In the genomic region with DNA sequence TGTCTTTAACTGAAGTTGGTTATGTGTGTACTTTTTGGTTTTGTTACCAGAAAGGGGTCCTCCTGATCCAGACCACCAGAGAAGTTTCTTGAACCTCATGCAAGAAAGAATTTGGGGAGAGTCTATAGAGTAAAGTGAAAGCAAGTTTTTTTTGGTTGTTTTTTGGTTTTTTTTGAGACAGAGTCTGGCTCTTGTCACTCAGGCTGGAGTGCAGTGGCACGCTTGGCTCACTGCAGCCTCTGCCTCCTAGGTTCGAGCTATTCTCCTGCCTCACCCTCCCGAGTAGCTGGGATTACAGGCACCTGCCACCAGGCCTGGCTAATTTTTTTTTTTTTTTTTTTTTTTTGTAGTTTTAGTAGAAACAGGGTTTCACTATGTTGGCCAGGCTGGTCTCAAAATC, we compare ENCODE assay signal across 8 cellular contexts. TPM values are rescaled to one million over a fixed set of nuclear protein-coding genes. Genes with fewer than 3 reads are reported as not detected.
A peak's percentile ranks its signal among the peaks of the same experiment; 100 is the strongest.
DNase-seq lines count a peak whose midpoint lies in the region; ATAC-seq and TF ChIP-seq lines count a peak whose summit lies in the region.
"Not testable (repeated sequence)": the region's sequence is repeated elsewhere in the genome, so short reads cannot be mapped to it uniquely, and the experiment has no call there.

No MANE protein-coding gene starts in this region.

- peaks cover 16% of the 10 kb centered on the region for H3K9me3 Mint-ChIP-seq in glutamatergic neuron (ENCODE audit: unreplicated experiment)
- not testable (repeated sequence) for H3K9me3 Mint-ChIP-seq in progenitor cell of endocrine pancreas (ENCODE audit: low read depth)

- in situ Hi-C loops in Panc1 (cut with HindIII; ENCODE audit: low pct_unique_long_range_greater_than_20kb, low sequenced_read_pairs); mammary epithelial cell (cut with MboI; ENCODE audit: low sequenced_read_pairs in 2 of 2): not testable (repeated sequence)

- not testable (repeated sequence) for TF ChIP-seq CTCF in HEK293 (tag by site-specific recombination; IDR thresholded peaks at IDR 0.05); Panc1 (IDR thresholded peaks at IDR 0.05); mammary epithelial cell (conservative IDR thresholded peaks at IDR 0.05 in 1 of 2, IDR thresholded peaks at IDR 0.05 in 1 of 2; ENCODE audit: extremely low read depth in 1 of 2, insufficient read depth in 1 of 2, low read depth in 1 of 2, low read length in 2 of 2); glutamatergic neuron (IDR thresholded peaks at IDR 0.05; ENCODE audit: partially characterized antibody, unreplicated experiment); progenitor cell of endocrine pancreas (IDR thresholded peaks at IDR 0.05; ENCODE audit: unreplicated experiment)

- H3K4me1 Mint-ChIP-seq in glutamatergic neuron (ENCODE audit: low read depth, unreplicated experiment) (peaks cover 30% of the 10 kb centered on the region), progenitor cell of endocrine pancreas (ENCODE audit: low read depth) (peaks cover 15% of the 10 kb centered on the region)

- WGBS in mammary epithelial cell (ENCODE audit: low coverage, missing lambda C conversion rate) = 97% methylated on average over 3 of the region's 3 CpGs
- no CpG with 5 or more reads among the region's 3 CpGs for WGBS in mesendoderm (ENCODE audit: extremely low coverage, insufficient coverage, low lambda C conversion rate)

- DNase-seq in NAMALWA (ENCODE audit: low spot score) = peak; percentile 23
- DNase-seq in Panc1 (ENCODE audit: low read depth, low spot score); mammary epithelial cell; glutamatergic neuron; mesendoderm; progenitor cell of endocrine pancreas (ENCODE audit: low spot score, unreplicated experiment): not testable (repeated sequence)

- not testable (repeated sequence) for H4K5ac ChIP-seq in mesendoderm (ENCODE audit: low read length)

- peaks cover 50 to 66% (median 60%) of the 10 kb centered on the region in 10 experiments for H3K4me1 ChIP-seq in BLaER1 treated with 17β-estradiol and CSF1 and Interleukin-3, amounts not matched to agents 10 nM and 100 nM
- not testable (repeated sequence) for H3K4me1 ChIP-seq in HEK293 (ENCODE audit: control insufficient read depth, insufficient read depth, low read length); mesendoderm (ENCODE audit: control insufficient read depth, low read depth, low read length)
- H3K4me1 ChIP-seq in Panc1 (ENCODE audit: control insufficient read depth, insufficient read depth, low read length) (peaks cover 25% of the 10 kb centered on the region), mammary epithelial cell (ENCODE audit: insufficient read depth, low read length) (peaks cover 26% of the 10 kb centered on the region)

- H2AFZ ChIP-seq in mammary epithelial cell (ENCODE audit: low read depth, low read length) = peak overlapping the region; percentile 77

- peak overlapping the region in 3 of 11 experiments; percentile 8 to 39 (median 39); a peak in 3 of 22 replicates for H3K9ac ChIP-seq in BLaER1 treated with 17β-estradiol and CSF1 and Interleukin-3, amounts not matched to agents 10 nM and 100 nM
- H3K9ac ChIP-seq in mammary epithelial cell (ENCODE audit: insufficient read depth, low read length) = not testable (repeated sequence)
- peak overlapping the region; percentile 4 for H3K9ac ChIP-seq in mesendoderm (ENCODE audit: low read length)

- POLR2A ChIA-PET in HEK293 (lab: Yijun Ruan, JAX); Panc1 (lab: Charles Lee): not testable (repeated sequence)

- intact Hi-C loops in Panc1 (cut with micrococcal nuclease; ENCODE audit: unreplicated experiment); mammary epithelial cell (cut with micrococcal nuclease): not testable (repeated sequence)

- H3K36me3 Mint-ChIP-seq in glutamatergic neuron (ENCODE audit: unreplicated experiment); progenitor cell of endocrine pancreas (ENCODE audit: insufficient read depth): not testable (repeated sequence)

- not testable (repeated sequence) for H2AK5ac ChIP-seq in mesendoderm (ENCODE audit: low read length)

- not testable (repeated sequence) for H3K4ac ChIP-seq in mesendoderm (ENCODE audit: low read depth, low read length)

- not testable (repeated sequence) for H4K8ac ChIP-seq in mesendoderm (ENCODE audit: low read depth, low read length)

- peak overlapping the region; percentile 53 to 79 (median 68) for H3K4me2 ChIP-seq in BLaER1 treated with 17β-estradiol and CSF1 and Interleukin-3, amounts not matched to agents 10 nM and 100 nM
- not testable (repeated sequence) for H3K4me2 ChIP-seq in mammary epithelial cell (ENCODE audit: insufficient read depth, low read depth, low read length); mesendoderm (ENCODE audit: low read length)

- not testable (repeated sequence) for BruUV-seq in Panc1 (replicated peaks; lab: Mats Ljungman, UMichigan); mammary epithelial cell (replicated peaks; lab: Mats Ljungman, UMichigan)

- not testable (repeated sequence) for H2BK5ac ChIP-seq in mesendoderm (ENCODE audit: low read length)

- H2BK120ac ChIP-seq in mesendoderm (ENCODE audit: low read depth, low read length) = not testable (repeated sequence)

- H3K27ac Mint-ChIP-seq in glutamatergic neuron (ENCODE audit: unreplicated experiment) (peak overlapping the region; percentile 97), progenitor cell of endocrine pancreas (peak overlapping the region; percentile 96)

- not testable (repeated sequence) for H3K27me3 ChIP-seq in BLaER1 treated with 17β-estradiol and CSF1 and Interleukin-3, amounts not matched to agents 10 nM and 100 nM; Panc1 (ENCODE audit: control insufficient read depth, insufficient read depth, low read length); mammary epithelial cell (ENCODE audit: insufficient read depth, low read length); mesendoderm (ENCODE audit: insufficient read depth, low read length, poor library complexity)

- not testable (repeated sequence) for H4K20me1 ChIP-seq in BLaER1 treated with 17β-estradiol and CSF1 and Interleukin-3, amounts not matched to agents 10 nM and 100 nM; mammary epithelial cell (ENCODE audit: insufficient read depth, low read length)

- H3K36me3 ChIP-seq in BLaER1 treated with 17β-estradiol and CSF1 and Interleukin-3, amounts not matched to agents 10 nM and 100 nM; HEK293 (ENCODE audit: control insufficient read depth in 2 of 2, insufficient read depth in 1 of 2, low read length in 2 of 2); Panc1 (ENCODE audit: control insufficient read depth, insufficient read depth, low read length); mammary epithelial cell (ENCODE audit: insufficient read depth, low read length); mesendoderm (ENCODE audit: control insufficient read depth, insufficient read depth, low read length): not testable (repeated sequence)

- not testable (repeated sequence) for H3K9me3 ChIP-seq in BLaER1 treated with 17β-estradiol and CSF1 and Interleukin-3, amounts not matched to agents 10 nM and 100 nM (replicated peaks in 1 of 11); HEK293 (ENCODE audit: control insufficient read depth, insufficient read depth, low read depth, low read length); Panc1 (ENCODE audit: control insufficient read depth, insufficient read depth, low read depth, low read length); mammary epithelial cell (replicated peaks; ENCODE audit: insufficient read depth, low read length)

- H3K18ac ChIP-seq in mesendoderm (ENCODE audit: low read length) = peak overlapping the region; percentile 42

- not testable (repeated sequence) for ATAC-seq in Panc1

- not testable (repeated sequence) for H3K79me2 ChIP-seq in mammary epithelial cell (ENCODE audit: insufficient read depth, low read length); mesendoderm (ENCODE audit: control insufficient read depth, insufficient read depth, low read length)

- peak overlapping the region; percentile 2 for H2BK15ac ChIP-seq in mesendoderm (replicated peaks; ENCODE audit: low read depth)

- CTCF ChIA-PET in HEK293 (lab: Yijun Ruan, JAX); mammary epithelial cell (lab: Charles Lee; ENCODE audit: low non-redundant PET): not testable (repeated sequence)
- CTCF ChIA-PET in Panc1 (lab: Charles Lee) = interaction anchor here (0.5 kb wide), 1 partner anchor 50 kb away, joined by 3 read pairs; no protein-coding TSS in a partner anchor

- not testable (repeated sequence) for H3K79me1 ChIP-seq in mesendoderm (ENCODE audit: low read length)

- peak overlapping the region; percentile 19 for H3K56ac ChIP-seq in mesendoderm (ENCODE audit: low read length)

- not testable (repeated sequence) for H3K4me3 ChIP-seq in BLaER1 treated with 17β-estradiol and CSF1 and Interleukin-3, amounts not matched to agents 10 nM and 100 nM; HEK293 (ENCODE audit: low read depth, low read length); Panc1 (ENCODE audit: low read depth in 2 of 2, low read length in 2 of 2); mammary epithelial cell (replicated peaks in 1 of 3; ENCODE audit: insufficient read depth in 1 of 3, low read depth in 2 of 3, low read length in 3 of 3); mesendoderm (ENCODE audit: low read length)

- H3K27ac ChIP-seq in BLaER1 treated with 17β-estradiol and CSF1 and Interleukin-3, amounts not matched to agents 10 nM and 100 nM = peak overlapping the region in 7 of 11 experiments; percentile 15 to 53 (median 43); a peak in 10 of 22 replicates
- not testable (repeated sequence) for H3K27ac ChIP-seq in HEK293 (ENCODE audit: extremely low read depth, low read depth, low read length); mammary epithelial cell (ENCODE audit: insufficient read depth, low read depth, low read length)
- H3K27ac ChIP-seq in Panc1 (ENCODE audit: low read length) = peak overlapping the region; percentile 39; the same call in 1 of the 2 replicates
- H3K27ac ChIP-seq in mesendoderm (ENCODE audit: low read depth, low read length) = peak overlapping the region; percentile 18

- peak overlapping the region; percentile 40 for H3K4me3 Mint-ChIP-seq in glutamatergic neuron (ENCODE audit: unreplicated experiment)
- not testable (repeated sequence) for H3K4me3 Mint-ChIP-seq in progenitor cell of endocrine pancreas (ENCODE audit: low read depth)

- peaks cover 14% of the 10 kb centered on the region for H3K27me3 Mint-ChIP-seq in glutamatergic neuron (ENCODE audit: unreplicated experiment)
- H3K27me3 Mint-ChIP-seq in progenitor cell of endocrine pancreas = not testable (repeated sequence)

- dilution Hi-C loops in mammary epithelial cell (cut with HindIII; ENCODE audit: low sequenced_read_pairs) = not testable (repeated sequence)

- not testable (repeated sequence) for H3K23ac ChIP-seq in mesendoderm (ENCODE audit: low read length)

RNA-seq across cellular contexts. Expression of gene PWWP2A, which starts 41.6 kb away (rescaled TPM):
- total RNA-seq in Panc1 (2021; ENCODE audit: unreplicated experiment) (22.6 TPM), mammary epithelial cell (10 to 100 TPM; 14.7 to 16.7 TPM), glutamatergic neuron (ENCODE audit: unreplicated experiment) (75.7 TPM), progenitor cell of endocrine pancreas (33.3 and 42.7 TPM in 2 replicates)
- polyA plus RNA-seq in Panc1 (2012; ENCODE audit: insufficient read length) = 10.4 TPM
- 8.4 TPM for polyA plus RNA-seq in mammary epithelial cell
- polyA minus RNA-seq in mammary epithelial cell = 1.8 TPM
- 29.9 TPM for polyA plus RNA-seq in mesendoderm (2013, experiment 1 of 2)
- 29.7 TPM for polyA plus RNA-seq in mesendoderm (2013, experiment 2 of 2)
